Comparison of ENCODE assay signal across 10 cellular contexts in the genomic region with DNA sequence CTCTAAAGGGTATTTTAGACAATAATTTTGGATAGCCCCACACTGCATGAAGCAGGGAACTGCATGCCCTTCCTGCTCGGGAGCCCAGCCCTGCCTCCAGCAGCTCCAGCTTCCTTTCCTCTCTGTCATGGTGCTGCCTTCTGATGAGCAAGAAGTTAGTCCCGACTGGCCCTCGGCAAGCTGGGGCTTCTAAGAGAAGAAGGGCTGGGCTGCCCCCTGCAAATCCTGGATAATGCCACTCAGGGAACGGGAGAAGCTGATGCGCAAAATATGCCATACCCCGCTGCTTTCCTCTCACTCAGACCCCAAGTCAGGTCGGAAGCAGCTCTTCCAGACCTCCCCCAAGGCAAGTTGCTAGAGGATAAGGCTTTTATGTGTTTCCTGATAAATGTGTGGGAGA.
DNase-seq lines count a peak whose midpoint lies in the region; ATAC-seq and TF ChIP-seq lines count a peak whose summit lies in the region.
"Had no signal": no experiment of that assay in that cellular context is flagged by ENCODE, and none has a peak within 500 bp of the region (broad histone marks: within the 10 kb centered on the region; RNA-seq: fewer than 3 reads in every experiment).

No MANE protein-coding gene starts in this region.

- H3K27me3 ChIP-seq in heart right ventricle (no peaks in the 10 kb centered on the region), right atrium auricular region (no peaks in the 10 kb centered on the region), right lobe of liver (no peaks in the 10 kb centered on the region), tibial artery (no peaks in the 10 kb centered on the region)

- peaks cover 40% of the 10 kb centered on the region for H3K36me3 Mint-ChIP-seq in activated CD8-positive, alpha-beta T cell treated with anti-CD3 and anti-CD28 coated beads for 36 hours (ENCODE audit: low read depth)
- H3K36me3 Mint-ChIP-seq: CD14-positive monocyte had no signal

- peaks cover 92% of the 10 kb centered on the region for H3K4me1 Mint-ChIP-seq in activated CD8-positive, alpha-beta T cell treated with anti-CD3 and anti-CD28 coated beads for 36 hours (ENCODE audit: low read depth)

- 62 to 73% methylated on average over 7 of the region's 7 CpGs for WGBS in heart right ventricle, 2 donors
- no CpG with 5 or more reads among the region's 7 CpGs for WGBS in right lobe of liver (ENCODE audit: insufficient coverage, low coverage, low lambda C conversion rate, missing lambda C conversion rate)

- CTCF ChIA-PET in activated CD8-positive, alpha-beta T cell treated with anti-CD3 and anti-CD28 coated beads for 36 hours (lab: Charles Lee) = interaction anchor here (0.7 to 5.3 kb wide), 38 partner anchors 8 to 540 kb away, joined by 3 to 91 read pairs (median 6); no protein-coding TSS in a partner anchor

- H3K9me3 ChIP-seq in heart right ventricle (no peaks in the 10 kb centered on the region), right atrium auricular region (no peaks in the 10 kb centered on the region), right lobe of liver (no peaks in the 10 kb centered on the region), tibial artery (no peaks in the 10 kb centered on the region)

- H3K9me3 Mint-ChIP-seq in activated CD8-positive, alpha-beta T cell treated with anti-CD3 and anti-CD28 coated beads for 36 hours = peaks cover 26% of the 10 kb centered on the region
- H3K9me3 Mint-ChIP-seq: CD14-positive monocyte had no signal

- H3K27ac Mint-ChIP-seq in activated CD8-positive, alpha-beta T cell treated with anti-CD3 and anti-CD28 coated beads for 36 hours = peak overlapping the region; percentile 95

- H3K4me3 ChIP-seq in heart right ventricle (peak overlapping the region in 7 of 10 donors; percentile 17 to 43 (median 29)), right atrium auricular region (no peak overlapping the region), right lobe of liver (no peak overlapping the region), tibial artery (no peak overlapping the region)

- H3K4me3 Mint-ChIP-seq in activated CD8-positive, alpha-beta T cell treated with anti-CD3 and anti-CD28 coated beads for 36 hours = peak overlapping the region; percentile 83

- POLR2A ChIA-PET in activated CD8-positive, alpha-beta T cell treated with anti-CD3 and anti-CD28 coated beads for 36 hours (lab: Charles Lee) = interaction anchor here (0.7 to 6.0 kb wide), 32 partner anchors 9 to 340 kb away, joined by 3 to 57 read pairs (median 5); no protein-coding TSS in a partner anchor

- TF ChIP-seq POLR2A in right lobe of liver (IDR thresholded peaks at IDR 0.05) = no peak

- DNase-seq in heart right ventricle (peak in 1 of 2 donors; percentile 9), right atrium auricular region (ENCODE audit: low spot score) (no peak), right lobe of liver (no peak), tibial artery (no peak), NCI-H2227 (lab: John Stamatoyannopoulos, UW; ENCODE audit: unreplicated experiment) (no peak), NCI-H774 (lab: John Stamatoyannopoulos, UW) (no peak), HUDEP-2 (lab: John Stamatoyannopoulos, UW; ENCODE audit: unreplicated experiment in 76 of 76) (no peak)
- peak; percentile 35 for DNase-seq in activated CD8-positive, alpha-beta T cell treated with anti-CD3 and anti-CD28 coated beads for 36 hours
- DNase-seq: NCI-H1436 had no signal

- no peaks in the 10 kb centered on the region for H3K27me3 Mint-ChIP-seq in activated CD8-positive, alpha-beta T cell treated with anti-CD3 and anti-CD28 coated beads for 36 hours

- peaks cover 2 to 61% (median 44%) of the 10 kb centered on the region in 9 donors for H3K4me1 ChIP-seq in heart right ventricle
- peaks cover 0 to 29% of the 10 kb centered on the region in 2 donors for H3K4me1 ChIP-seq in right atrium auricular region
- H3K4me1 ChIP-seq in right lobe of liver = peaks cover 0 to 5% (median 0%) of the 10 kb centered on the region in 4 donors
- peaks cover 0 to 39% (median 21%) of the 10 kb centered on the region in 4 donors for H3K4me1 ChIP-seq in tibial artery

- ATAC-seq in heart right ventricle (peak in 4 of 8 donors; percentile 31 to 65 (median 55)), right lobe of liver (peak in 1 of 4 donors; percentile 10)
- ATAC-seq in activated CD8-positive, alpha-beta T cell treated with anti-CD3 and anti-CD28 coated beads for 36 hours = no peak

- TF ChIP-seq CTCF in heart right ventricle (IDR thresholded peaks at IDR 0.05) = no peak
- TF ChIP-seq CTCF in right atrium auricular region (IDR thresholded peaks at IDR 0.05) = no peak
- no peak for TF ChIP-seq CTCF in activated CD8-positive, alpha-beta T cell treated with anti-CD3 and anti-CD28 coated beads for 36 hours (IDR thresholded peaks at IDR 0.05)
- TF ChIP-seq CTCF in right lobe of liver (IDR thresholded peaks at IDR 0.05) = no peak
- no peak for TF ChIP-seq CTCF in tibial artery (IDR thresholded peaks at IDR 0.05)

- H3K36me3 ChIP-seq in heart right ventricle (no peaks in the 10 kb centered on the region), right atrium auricular region (no peaks in the 10 kb centered on the region), right lobe of liver (no peaks in the 10 kb centered on the region), tibial artery (no peaks in the 10 kb centered on the region)

- peak overlapping the region in 9 of 10 donors; percentile 24 to 83 (median 43) for H3K27ac ChIP-seq in heart right ventricle
- peak overlapping the region in 1 of 2 donors; percentile 45 for H3K27ac ChIP-seq in right atrium auricular region
- peak overlapping the region in 2 of 3 donors; percentile 34 to 77 for H3K27ac ChIP-seq in right lobe of liver
- H3K27ac ChIP-seq in tibial artery = peak overlapping the region; percentile 14 to 15

- intact Hi-C loops in heart right ventricle (cut with DNase I) = loop anchor here (2.0 to 10.0 kb wide), 15 partner anchors 51 to 544 kb away; no protein-coding TSS in a partner anchor
- intact Hi-C loops in activated CD8-positive, alpha-beta T cell treated with anti-CD3 and anti-CD28 coated beads for 36 hours (cut with micrococcal nuclease) = loop anchor here (2.0 to 10.0 kb wide), 6 partner anchors 28 to 340 kb away; no protein-coding TSS in a partner anchor
- intact Hi-C loops in right lobe of liver (cut with DNase I) = loop anchor here in 1 of 2 donors (10.0 kb wide), 1 partner anchor 344 kb away; no protein-coding TSS in a partner anchor
- intact Hi-C loops in tibial artery (cut with DNase I; ENCODE audit: low total_unique reads) = loop anchor here (2.0 to 10.0 kb wide), 3 partner anchors 116 to 342 kb away; no protein-coding TSS in a partner anchor

Comparison
In these comparisons a context has a peak if more than half of its experiments do, and no peak if none do; other contexts are left out.
1. H3K4me3 ChIP-seq: peak in heart right ventricle (7 of 10); none in right atrium auricular region (0 of 2), right lobe of liver (0 of 3) and tibial artery (0 of 2).